18 cellular contexts compared by ENCODE assay signal in genomic region chr6:33516726-33517125, GRCh38.
A peak's percentile ranks its signal among the peaks of the same experiment; 100 is the strongest.
DNase-seq lines count a peak whose midpoint lies in the region; ATAC-seq, FAIRE-seq and TF ChIP-seq lines count a peak whose summit lies in the region.
"Had no signal": no experiment of that assay in that cellular context is flagged by ENCODE, and none has a peak within 500 bp of the region (broad histone marks: within the 10 kb centered on the region; RNA-seq: fewer than 3 reads in every experiment).

No MANE protein-coding gene starts in this region.

- RAD21 ChIA-PET in GM12878 (lab: Charles Lee; ENCODE audit: unreplicated experiment) = no interaction called here

- peak overlapping the region; percentile 78 for H3K27ac Mint-ChIP-seq in nephron progenitor cell
- H3K27ac Mint-ChIP-seq in stimulated activated effector memory CD8-positive, alpha-beta T cell treated with anti-CD3 and anti-CD28 coated beads, Interleukin-12 subunit alpha, Interleukin-12 subunit beta, amount 100 ng/mL, for 72 hours = peak overlapping the region; percentile 26
- H3K27ac Mint-ChIP-seq in activated naive CD4-positive, alpha-beta T cell treated with anti-CD3 and anti-CD28 coated beads, Interleukin-2, amount 10 ng/mL, durations not matched to agents 7 days and 5 days = no peak overlapping the region
- H3K27ac Mint-ChIP-seq in activated CD8-positive, alpha-beta T cell treated with anti-CD3 and anti-CD28 coated beads, Interleukin-2, amount 10 ng/mL, durations not matched to agents 7 days and 5 days = no peak overlapping the region
- H3K27ac Mint-ChIP-seq: CD8-positive, alpha-beta T cell had no signal

- H3K4me3 ChIP-seq in GM12878 = no peak overlapping the region
- H3K4me3 ChIP-seq: GM23248 had no signal

- TF ChIP-seq RAD21 in Ishikawa (IDR thresholded peaks at IDR 0.05; ENCODE audit: low read depth) (no peak), GM12878 (IDR thresholded peaks at IDR 0.05; ENCODE audit: insufficient read depth, low read depth, low read length) (no peak)

- SMC1A ChIA-PET in GM12878 (lab: Charles Lee; ENCODE audit: uncharacterized antibody, unreplicated experiment) = interaction anchor here (0.7 kb wide), 1 partner anchor 20 kb away, joined by 3 read pairs; no protein-coding TSS in a partner anchor

- no peaks in the 10 kb centered on the region for H3K27me3 ChIP-seq in GM12878 (replicated peaks in 1 of 2; ENCODE audit: control insufficient read depth in 2 of 2, insufficient read depth in 2 of 2, low read length in 1 of 2)

- no peaks in the 10 kb centered on the region for H3K36me3 ChIP-seq in GM12878 (ENCODE audit: control insufficient read depth in 2 of 2, insufficient read depth in 2 of 2, low read length in 1 of 2)

- DNase-seq in GM12878 (ENCODE audit: low read depth, low spot score) = no peak
- no peak for DNase-seq in nephron progenitor cell
- no peak for DNase-seq in stimulated activated effector memory CD8-positive, alpha-beta T cell treated with anti-CD3 and anti-CD28 coated beads, Interleukin-12 subunit alpha, Interleukin-12 subunit beta, amount 100 ng/mL, for 72 hours (ENCODE audit: low spot score in 2 of 2)
- DNase-seq in activated naive CD4-positive, alpha-beta T cell treated with anti-CD3 and anti-CD28 coated beads, Interleukin-2, amount 10 ng/mL, durations not matched to agents 7 days and 5 days = no peak
- DNase-seq in activated effector memory CD4-positive, alpha-beta T cell treated with anti-CD3 and anti-CD28 coated beads, Interleukin-2, amount 50 U/mL, for 16 hours = no peak
- no peak for DNase-seq in activated CD8-positive, alpha-beta T cell treated with anti-CD3 and anti-CD28 coated beads, Interleukin-2, amount 10 ng/mL, durations not matched to agents 7 days and 5 days
- DNase-seq: C1 segment of cervical spinal cord; Caco-2; CD8-positive, alpha-beta T cell; DMS153; DND-41; GM23248; H7; HCEC 1CT had no signal

- no TSS peak for BruUV-seq in GM12878 (replicated peaks; lab: Mats Ljungman, UMichigan)

- no peak for TF ChIP-seq POLR2A in GM12878 (IDR thresholded peaks at IDR 0.05; ENCODE audit: low read depth, low read length)

- no peak for ATAC-seq in GM12878
- no peak for ATAC-seq in stimulated activated effector memory CD8-positive, alpha-beta T cell treated with anti-CD3 and anti-CD28 coated beads, Interleukin-12 subunit alpha, Interleukin-12 subunit beta, amount 100 ng/mL, for 72 hours
- ATAC-seq in activated CD8-positive, alpha-beta T cell treated with anti-CD3 and anti-CD28 coated beads, Interleukin-2, amount 10 ng/mL, durations not matched to agents 7 days and 5 days = no peak
- ATAC-seq: CD8-positive, alpha-beta T cell had no signal

- H3K4me1 Mint-ChIP-seq in nephron progenitor cell = peaks cover 16% of the 10 kb centered on the region
- peaks cover 14% of the 10 kb centered on the region for H3K4me1 Mint-ChIP-seq in stimulated activated effector memory CD8-positive, alpha-beta T cell treated with anti-CD3 and anti-CD28 coated beads, Interleukin-12 subunit alpha, Interleukin-12 subunit beta, amount 100 ng/mL, for 72 hours
- peaks cover 11% of the 10 kb centered on the region for H3K4me1 Mint-ChIP-seq in activated naive CD4-positive, alpha-beta T cell treated with anti-CD3 and anti-CD28 coated beads, Interleukin-2, amount 10 ng/mL, durations not matched to agents 7 days and 5 days
- peaks cover 7% of the 10 kb centered on the region for H3K4me1 Mint-ChIP-seq in activated CD8-positive, alpha-beta T cell treated with anti-CD3 and anti-CD28 coated beads, Interleukin-2, amount 10 ng/mL, durations not matched to agents 7 days and 5 days (ENCODE audit: low read depth)

- POLR2A ChIA-PET in GM12878 (lab: Charles Lee) = interaction anchor here (0.6 kb wide), 1 partner anchor 68 kb away, joined by 3 read pairs; no protein-coding TSS in a partner anchor
- POLR2A ChIA-PET in activated CD8-positive, alpha-beta T cell treated with anti-CD3 and anti-CD28 coated beads, Interleukin-2, amount 10 ng/mL, durations not matched to agents 7 days and 5 days (lab: Charles Lee) = no interaction called here

- intact Hi-C loops in GM12878 (cut with micrococcal nuclease; ENCODE audit: unreplicated experiment) = no loop called here

- no peaks in the 10 kb centered on the region for H3K9me3 ChIP-seq in GM12878 (replicated peaks; ENCODE audit: control insufficient read depth, insufficient read depth, low read length)
- H3K9me3 ChIP-seq: Caco-2 had no signal

- CTCF ChIA-PET in GM12878 (lab: Yijun Ruan, JAX) = interaction anchor here (0.6 kb wide), 1 partner anchor 1505 kb away, joined by 3 read pairs; no protein-coding TSS in a partner anchor
- CTCF ChIA-PET in activated naive CD4-positive, alpha-beta T cell treated with anti-CD3 and anti-CD28 coated beads, Interleukin-2, amount 10 ng/mL, durations not matched to agents 7 days and 5 days (lab: Charles Lee) = no interaction called here
- CTCF ChIA-PET in activated CD8-positive, alpha-beta T cell treated with anti-CD3 and anti-CD28 coated beads, Interleukin-2, amount 10 ng/mL, durations not matched to agents 7 days and 5 days (lab: Charles Lee) = interaction anchor here (0.6 kb wide), 1 partner anchor 152 kb away, joined by 3 read pairs; no protein-coding TSS in a partner anchor

- H3K36me3 Mint-ChIP-seq in nephron progenitor cell (ENCODE audit: low read depth) = no peaks in the 10 kb centered on the region
- no peaks in the 10 kb centered on the region for H3K36me3 Mint-ChIP-seq in stimulated activated effector memory CD8-positive, alpha-beta T cell treated with anti-CD3 and anti-CD28 coated beads, Interleukin-12 subunit alpha, Interleukin-12 subunit beta, amount 100 ng/mL, for 72 hours
- H3K36me3 Mint-ChIP-seq in activated naive CD4-positive, alpha-beta T cell treated with anti-CD3 and anti-CD28 coated beads, Interleukin-2, amount 10 ng/mL, durations not matched to agents 7 days and 5 days = no peaks in the 10 kb centered on the region
- no peaks in the 10 kb centered on the region for H3K36me3 Mint-ChIP-seq in activated CD8-positive, alpha-beta T cell treated with anti-CD3 and anti-CD28 coated beads, Interleukin-2, amount 10 ng/mL, durations not matched to agents 7 days and 5 days (ENCODE audit: low read depth)
- H3K36me3 Mint-ChIP-seq: CD8-positive, alpha-beta T cell had no signal

- in situ Hi-C loops in GM12878 (cut with MboI) = no loop called here

- no peaks in the 10 kb centered on the region for H4K20me1 ChIP-seq in GM12878 (ENCODE audit: control insufficient read depth, insufficient read depth)

- no peak overlapping the region for H3K4me3 Mint-ChIP-seq in nephron progenitor cell
- H3K4me3 Mint-ChIP-seq in stimulated activated effector memory CD8-positive, alpha-beta T cell treated with anti-CD3 and anti-CD28 coated beads, Interleukin-12 subunit alpha, Interleukin-12 subunit beta, amount 100 ng/mL, for 72 hours = no peak overlapping the region
- no peak overlapping the region for H3K4me3 Mint-ChIP-seq in activated naive CD4-positive, alpha-beta T cell treated with anti-CD3 and anti-CD28 coated beads, Interleukin-2, amount 10 ng/mL, durations not matched to agents 7 days and 5 days
- no peak overlapping the region for H3K4me3 Mint-ChIP-seq in activated CD8-positive, alpha-beta T cell treated with anti-CD3 and anti-CD28 coated beads, Interleukin-2, amount 10 ng/mL, durations not matched to agents 7 days and 5 days
- H3K4me3 Mint-ChIP-seq: CD8-positive, alpha-beta T cell had no signal

- no peaks in the 10 kb centered on the region for H3K4me1 ChIP-seq in GM12878 (ENCODE audit: control insufficient read depth, insufficient read depth, low read length)

- TF ChIP-seq EP300 in Ishikawa (IDR thresholded peaks at IDR 0.05; ENCODE audit: borderline replicate concordance) (no peak), GM12878 (IDR thresholded peaks at IDR 0.05; ENCODE audit: borderline replicate concordance in 1 of 2, control insufficient read depth in 1 of 2, low read depth in 2 of 2, low read length in 2 of 2) (no peak)

- TF ChIP-seq CTCF in GM12878 (IDR thresholded peaks at IDR 0.05 in 2 of 3, conservative IDR thresholded peaks at IDR 0.05 in 1 of 3; ENCODE audit: control insufficient read depth in 2 of 3, extremely low read depth in 1 of 3, insufficient read depth in 1 of 3, low read depth in 3 of 3, low read length in 3 of 3) (no peak), nephron progenitor cell (IDR thresholded peaks at IDR 0.05) (no peak)

- no peak overlapping the region for H3K4me2 ChIP-seq in GM12878 (ENCODE audit: control insufficient read depth, insufficient read depth)

- peaks cover 22% of the 10 kb centered on the region for H3K27me3 Mint-ChIP-seq in nephron progenitor cell (ENCODE audit: low read depth, poor library complexity)
- peaks cover 64% of the 10 kb centered on the region for H3K27me3 Mint-ChIP-seq in activated naive CD4-positive, alpha-beta T cell treated with anti-CD3 and anti-CD28 coated beads, Interleukin-2, amount 10 ng/mL, durations not matched to agents 7 days and 5 days
- peaks cover 28% of the 10 kb centered on the region for H3K27me3 Mint-ChIP-seq in activated CD8-positive, alpha-beta T cell treated with anti-CD3 and anti-CD28 coated beads, Interleukin-2, amount 10 ng/mL, durations not matched to agents 7 days and 5 days (ENCODE audit: low read depth)

- H3K9ac ChIP-seq in GM12878 (ENCODE audit: control insufficient read depth, insufficient read depth, low read length) = no peak overlapping the region
- H3K9ac ChIP-seq: GM23248 had no signal

- no peak overlapping the region for H3K27ac ChIP-seq in GM12878 (ENCODE audit: control insufficient read depth, insufficient read depth)
- H3K27ac ChIP-seq: GM23248 had no signal

- H3K9me3 Mint-ChIP-seq in nephron progenitor cell = no peaks in the 10 kb centered on the region
- H3K9me3 Mint-ChIP-seq in stimulated activated effector memory CD8-positive, alpha-beta T cell treated with anti-CD3 and anti-CD28 coated beads, Interleukin-12 subunit alpha, Interleukin-12 subunit beta, amount 100 ng/mL, for 72 hours = no peaks in the 10 kb centered on the region
- no peaks in the 10 kb centered on the region for H3K9me3 Mint-ChIP-seq in activated naive CD4-positive, alpha-beta T cell treated with anti-CD3 and anti-CD28 coated beads, Interleukin-2, amount 10 ng/mL, durations not matched to agents 7 days and 5 days
- no peaks in the 10 kb centered on the region for H3K9me3 Mint-ChIP-seq in activated CD8-positive, alpha-beta T cell treated with anti-CD3 and anti-CD28 coated beads, Interleukin-2, amount 10 ng/mL, durations not matched to agents 7 days and 5 days (ENCODE audit: insufficient read depth)
- H3K9me3 Mint-ChIP-seq: CD8-positive, alpha-beta T cell had no signal

- FAIRE-seq in GM12878 (lab: Jason Lieb, UNC) = peak; percentile 65
- FAIRE-seq: G401.6, GM19239, H1 had no signal

- WGBS in GM12878 (ENCODE audit: insufficient coverage, insufficient replicate concordance, low lambda C conversion rate, missing lambda C conversion rate) = 47% methylated on average over 4 of the region's 4 CpGs

- H2AFZ ChIP-seq in GM12878 (ENCODE audit: control insufficient read depth, low read depth, low read length) = no peak overlapping the region
- H2AFZ ChIP-seq: GM23248 had no signal

- H3K79me2 ChIP-seq in GM12878 (ENCODE audit: control insufficient read depth, insufficient read depth, low read length) = no peaks in the 10 kb centered on the region

TF ChIP-seq in Ishikawa, 13 proteins besides CTCF, POLR2A, EP300 and RAD21 (continues in another document):
- 0 out of 2 replicates have a peak, but pooled peaks have one; percentile 19 for TF ChIP-seq CEBPB (IDR thresholded peaks at IDR 0.05)

TF ChIP-seq in GM12878, 131 proteins besides CTCF, POLR2A, EP300 and RAD21 (continues in another document):
- no peak for TF ChIP-seq NRF1 (conservative IDR thresholded peaks at IDR 0.05; ENCODE audit: low read depth, low read length)

Comparison
In these comparisons a context has a peak if more than half of its experiments do, and no peak if none do; other contexts are left out.
1. H3K27ac Mint-ChIP-seq: peak in nephron progenitor cell (single experiment) and stimulated activated effector memory CD8-positive, alpha-beta T cell treated with anti-CD3 and anti-CD28 coated beads, Interleukin-12 subunit alpha, Interleukin-12 subunit beta, amount 100 ng/mL, for 72 hours (single experiment); none in activated naive CD4-positive, alpha-beta T cell treated with anti-CD3 and anti-CD28 coated beads, Interleukin-2, amount 10 ng/mL, durations not matched to agents 7 days and 5 days (single experiment) and activated CD8-positive, alpha-beta T cell treated with anti-CD3 and anti-CD28 coated beads, Interleukin-2, amount 10 ng/mL, durations not matched to agents 7 days and 5 days (single experiment).